ENCODE assay signal across 7 cellular contexts in genomic region chr5:108380531-108381021, GRCh38. TPM values are rescaled to one million over a fixed set of nuclear protein-coding genes. Genes with fewer than 3 reads are reported as not detected.
DNase-seq lines count a peak whose midpoint lies in the region; ATAC-seq, FAIRE-seq and TF ChIP-seq lines count a peak whose summit lies in the region.

No MANE protein-coding gene starts in this region.

- H2AK5ac ChIP-seq in H1 (ENCODE audit: low read depth, low read length), result no peak overlapping the region

- no peak overlapping the region for H2BK20ac ChIP-seq in H1 (ENCODE audit: low read length)

- POLR2A ChIA-PET in activated CD8-positive, alpha-beta T cell treated with anti-CD3 and anti-CD28 coated beads for 36 hours (lab: Charles Lee), result interaction anchor here (0.6 to 1.7 kb wide), 4 partner anchors 11 to 1029 kb away, joined by 3 to 5 read pairs (median 4); partner anchors contain the start of gene PJA2
- POLR2A ChIA-PET in H1 (lab: Charles Lee; ENCODE audit: partially characterized antibody), result interaction anchor here (0.9 kb wide), 1 partner anchor 298 kb away, joined by 3 read pairs; no protein-coding TSS in a partner anchor

- no peak overlapping the region for H3K14ac ChIP-seq in H1 (ENCODE audit: insufficient read length)

- peak overlapping the region; percentile 85 for H3K4me3 Mint-ChIP-seq in activated CD8-positive, alpha-beta T cell treated with anti-CD3 and anti-CD28 coated beads for 36 hours

- H2BK5ac ChIP-seq in H1 (ENCODE audit: low read depth, low read length), result no peak overlapping the region; the same call in 1 of the 2 replicates

- H3K4me1 ChIP-seq in MM.1S (ENCODE audit: low read length) (peaks cover 7% of the 10 kb centered on the region; the same call in 1 of the 2 replicates), H1 (replicated peaks in 1 of 4; ENCODE audit: control insufficient read depth in 3 of 4, insufficient read depth in 4 of 4, low read length in 3 of 4) (peaks cover 0 to 9% (median 3%) of the 10 kb centered on the region in 4 experiments; a peak in 3 of 7 replicates), mucosa of descending colon (ENCODE audit: low read depth) (peaks cover 11% of the 10 kb centered on the region)

- TF ChIP-seq EP300 in H1 (IDR thresholded peaks at IDR 0.05; ENCODE audit: borderline replicate concordance in 1 of 2, low read depth in 2 of 2, low read length in 2 of 2), result no peak

- H3K4me2 ChIP-seq in MM.1S (ENCODE audit: low read depth, low read length), result peak overlapping the region; percentile 79
- H3K4me2 ChIP-seq in H1 (ENCODE audit: insufficient read depth in 1 of 2, low read depth in 2 of 2, low read length in 2 of 2), result peak overlapping the region; percentile 67 to 99

- FAIRE-seq in H1 (lab: Jason Lieb, UNC), result no peak

- H3K27me3 Mint-ChIP-seq in activated CD8-positive, alpha-beta T cell treated with anti-CD3 and anti-CD28 coated beads for 36 hours, result no peaks in the 10 kb centered on the region

- H3K4me3 ChIP-seq in H7 (ENCODE audit: insufficient read depth, low read depth, low read length) (peak overlapping the region; percentile 91), MM.1S (ENCODE audit: low read length) (peak overlapping the region; percentile 70), H1 (ENCODE audit: extremely low read depth in 1 of 4, insufficient read depth in 2 of 4, low read depth in 3 of 4, low read length in 4 of 4) (peak overlapping the region; percentile 65 to 98 (median 78)), mucosa of descending colon (peak overlapping the region; percentile 94)

- peak overlapping the region; percentile 70 for H2AFZ ChIP-seq in MM.1S (ENCODE audit: low read length)
- no peak overlapping the region for H2AFZ ChIP-seq in H1 (ENCODE audit: low read length)

- H4K20me1 ChIP-seq in MM.1S (ENCODE audit: insufficient read depth, low read length) (no peaks in the 10 kb centered on the region), H1 (replicated peaks in 1 of 2; ENCODE audit: control insufficient read depth in 1 of 2, insufficient read depth in 2 of 2, low read length in 2 of 2) (no peaks in the 10 kb centered on the region)

- TF ChIP-seq CTCF in GM13976 (IDR thresholded peaks at IDR 0.05; ENCODE audit: borderline replicate concordance, control extremely low read depth, extremely low read depth, insufficient read depth, missing control alignments) (no peak), MM.1S (IDR thresholded peaks at IDR 0.05; ENCODE audit: low read length) (no peak), H1 (IDR thresholded peaks at IDR 0.05; ENCODE audit: control extremely low read depth in 1 of 3, insufficient read depth in 1 of 3, low read depth in 1 of 3, low read length in 3 of 3) (no peak), mucosa of descending colon (IDR thresholded peaks at IDR 0.05) (no peak)
- TF ChIP-seq CTCF in activated CD8-positive, alpha-beta T cell treated with anti-CD3 and anti-CD28 coated beads for 36 hours (IDR thresholded peaks at IDR 0.05), result no peak

- no peak for TF ChIP-seq RAD21 in H1 (IDR thresholded peaks at IDR 0.05 in 1 of 2, conservative IDR thresholded peaks at IDR 0.05 in 1 of 2; ENCODE audit: low read depth in 2 of 2, low read length in 2 of 2)

- H3K4me1 Mint-ChIP-seq in activated CD8-positive, alpha-beta T cell treated with anti-CD3 and anti-CD28 coated beads for 36 hours (ENCODE audit: low read depth), result peaks cover 32% of the 10 kb centered on the region

- H3K9ac ChIP-seq in MM.1S (ENCODE audit: low read length) (peak overlapping the region; percentile 61; the same call in 1 of the 2 replicates), H1 (replicated peaks in 1 of 4; ENCODE audit: extremely low read depth in 1 of 4, low read depth in 3 of 4, low read length in 3 of 4) (no peak overlapping the region)

- peak overlapping the region; percentile 80; the same call in 1 of the 2 replicates for H4K8ac ChIP-seq in H1 (ENCODE audit: extremely low read depth, insufficient read depth, low read length)

- H3K9me3 ChIP-seq in MM.1S (replicated peaks; ENCODE audit: insufficient read depth, low read length), result no peaks in the 10 kb centered on the region
- H3K9me3 ChIP-seq in H1 (ENCODE audit: insufficient read depth in 2 of 2, low read depth in 1 of 2, low read length in 1 of 2), result peaks cover 0 to 2% of the 10 kb centered on the region in 2 experiments; a peak in 1 of 4 replicates
- H3K9me3 ChIP-seq in mucosa of descending colon, result peaks cover 11% of the 10 kb centered on the region

- H3K27me3 ChIP-seq in H7 (ENCODE audit: control insufficient read depth, insufficient read depth, low read length) (no peaks in the 10 kb centered on the region), MM.1S (replicated peaks; ENCODE audit: insufficient read depth, low read length) (no peaks in the 10 kb centered on the region), H1 (replicated peaks in 1 of 4; ENCODE audit: control insufficient read depth in 3 of 4, extremely low read depth in 1 of 4, insufficient read depth in 3 of 4, low read length in 3 of 4) (peaks cover 0 to 2% (median 0%) of the 10 kb centered on the region in 4 experiments; a peak in 1 of 7 replicates)

- peaks cover 29% of the 10 kb centered on the region for H3F3A ChIP-seq in MM.1S (ENCODE audit: insufficient read depth, low read length)

- no peak overlapping the region for H3K18ac ChIP-seq in H1 (ENCODE audit: extremely low read depth, low read length)

- CTCF ChIA-PET in activated CD8-positive, alpha-beta T cell treated with anti-CD3 and anti-CD28 coated beads for 36 hours (lab: Charles Lee), result interaction anchor here (0.8 to 1.6 kb wide), 2 partner anchors 13 to 20 kb away, joined by 3 to 4 read pairs; no protein-coding TSS in a partner anchor
- CTCF ChIA-PET in H1 (lab: Charles Lee; ENCODE audit: partially characterized antibody), result no interaction called here

- TF ChIP-seq POLR2A in H1 (IDR thresholded peaks at IDR 0.05; ENCODE audit: control extremely low read depth in 1 of 2, low read depth in 2 of 2, low read length in 2 of 2), result no peak

- no peaks in the 10 kb centered on the region for H3K9me2 ChIP-seq in MM.1S (replicated peaks; ENCODE audit: insufficient read depth, low read length)

- H3K23ac ChIP-seq in H1 (ENCODE audit: insufficient read length), result no peak overlapping the region

- 0% methylated on average over 7 of the region's 43 CpGs; no CpG with 5 or more reads in 1 of the 2 experiments for WGBS in H1 (ENCODE audit: extremely low coverage in 1 of 2, insufficient coverage in 1 of 2, insufficient read length in 1 of 2, insufficient replicate concordance in 2 of 2, low coverage in 1 of 2, low lambda C conversion rate in 2 of 2, missing lambda C conversion rate in 1 of 2), 2 experiments

- ATAC-seq in activated CD8-positive, alpha-beta T cell treated with anti-CD3 and anti-CD28 coated beads for 36 hours, result peak; percentile 32
- no peak for ATAC-seq in mucosa of descending colon

- in situ Hi-C loops in GM13976 (cut with MboI; ENCODE audit: low sequenced_read_pairs, unreplicated experiment), result no loop called here

- peak; percentile 78 for DNase-seq in GM13976 (ENCODE audit: low spot score)
- DNase-seq in H7, result peak; percentile 68
- peak; percentile 47 for DNase-seq in MM.1S
- DNase-seq in activated CD8-positive, alpha-beta T cell treated with anti-CD3 and anti-CD28 coated beads for 36 hours, result peak; percentile 83
- peak in 1 of 2 experiments; percentile 77 for DNase-seq in H1 (ENCODE audit: low read depth in 1 of 2, low spot score in 2 of 2)
- peak; percentile 47 to 82 (median 70) for DNase-seq in mucosa of descending colon
- peak; percentile 24 to 35 for DNase-seq in stimulated activated CD8-positive, alpha-beta memory T cell treated with anti-CD3 and anti-CD28 coated beads, Interleukin-7, amount 100 ng/mL, for 48 hours (ENCODE audit: extremely low read depth in 1 of 2, low read depth in 1 of 2)

- H4K91ac ChIP-seq in H1 (replicated peaks; ENCODE audit: insufficient read length, low read length), result no peak overlapping the region

- H3K23me2 ChIP-seq in H1 (ENCODE audit: low read depth, low read length), result peaks cover 6% of the 10 kb centered on the region

- no peak overlapping the region for H2BK120ac ChIP-seq in H1 (replicated peaks; ENCODE audit: low read depth, low read length)

- H2BK12ac ChIP-seq in H1 (ENCODE audit: low read depth, low read length), result no peak overlapping the region

- H3K27ac Mint-ChIP-seq in activated CD8-positive, alpha-beta T cell treated with anti-CD3 and anti-CD28 coated beads for 36 hours, result peak overlapping the region; percentile 96

- H2BK15ac ChIP-seq in H1 (ENCODE audit: low read length), result no peak overlapping the region

- H4K5ac ChIP-seq in H1 (ENCODE audit: insufficient read length, low read depth, low read length), result no peak overlapping the region

- H3K36me3 ChIP-seq in H7 (replicated peaks; ENCODE audit: control insufficient read depth, insufficient read depth, low read length) (no peaks in the 10 kb centered on the region), MM.1S (replicated peaks; ENCODE audit: insufficient read depth, low read length) (no peaks in the 10 kb centered on the region), H1 (ENCODE audit: control insufficient read depth in 2 of 4, insufficient read depth in 4 of 4, low read length in 3 of 4) (no peaks in the 10 kb centered on the region), mucosa of descending colon (ENCODE audit: low read depth) (no peaks in the 10 kb centered on the region)

- H3K27ac ChIP-seq in MM.1S (ENCODE audit: low read length) (peak overlapping the region; percentile 32; the same call in 1 of the 2 replicates), H1 (ENCODE audit: low read depth, low read length) (no peak overlapping the region)

- H3K79me1 ChIP-seq in H1 (ENCODE audit: low read depth, low read length), result no peaks in the 10 kb centered on the region

- no peak overlapping the region for H3K56ac ChIP-seq in H1 (replicated peaks; ENCODE audit: insufficient read length, low read depth, low read length)

- H3K79me2 ChIP-seq in MM.1S (ENCODE audit: low read length) (peaks cover 36% of the 10 kb centered on the region), H1 (ENCODE audit: control insufficient read depth in 1 of 2, insufficient read depth in 2 of 2, low read length in 2 of 2) (peaks cover 3 to 20% of the 10 kb centered on the region in 2 experiments; a peak in 2 of 4 replicates)

- no peak overlapping the region for H3K4ac ChIP-seq in H1 (replicated peaks; ENCODE audit: insufficient read length, low read depth, low read length)

- intact Hi-C loops in activated CD8-positive, alpha-beta T cell treated with anti-CD3 and anti-CD28 coated beads for 36 hours (cut with micrococcal nuclease), result loop anchor here (5.0 kb wide), 1 partner anchor 1032 kb away; no protein-coding TSS in a partner anchor
- intact Hi-C loops in mucosa of descending colon (cut with DNase I, micrococcal nuclease), result no loop called here

- H3K36me3 Mint-ChIP-seq in activated CD8-positive, alpha-beta T cell treated with anti-CD3 and anti-CD28 coated beads for 36 hours (ENCODE audit: low read depth), result peaks cover 22% of the 10 kb centered on the region

- H3K9me3 Mint-ChIP-seq in activated CD8-positive, alpha-beta T cell treated with anti-CD3 and anti-CD28 coated beads for 36 hours, result peaks cover 18% of the 10 kb centered on the region

RNA-seq across cellular contexts. Expression of gene FBXL17, which starts 1.3 kb away (rescaled TPM):
- total RNA-seq in H7 (2014; rRNA removed; shearing (Covaris generic)), result 5.5 and 8.8 TPM in 2 replicates
- 1 to 10 TPM; 3.0 to 5.3 TPM for total RNA-seq in activated CD8-positive, alpha-beta T cell treated with anti-CD3 and anti-CD28 coated beads for 36 hours
- 3.4 and 4.3 TPM in 2 replicates for total RNA-seq in H1 (2021; fragmentation: NEBNext Ultra II Directional; extraction: Animal tissue kit (Norgen Biotek cat#: 25700))
- 0.35 and 0.53 TPM in 2 replicates for polyA plus RNA-seq in H1 (2011; rRNA removed)
- 0.93 TPM for polyA plus RNA-seq in H1 (2011; cell fraction: cytosol; rRNA removed)
- 2.6 TPM for polyA plus RNA-seq in H1 (2011; cell fraction: nucleus; rRNA removed)
- polyA plus RNA-seq in H1 (2012, experiment 1 of 2), result 3.1 to 3.8 TPM (median 3.4 TPM) in 4 replicates
- polyA plus RNA-seq in H1 (2012, experiment 2 of 2), result 0.25 TPM
- polyA plus RNA-seq in H1 (2013, experiment 1 of 2), result 0.91 TPM
- polyA plus RNA-seq in H1 (2013, experiment 2 of 2), result 0.83 TPM
- 4.2 and 6.0 TPM in 2 replicates for polyA minus RNA-seq in H1 (2011; rRNA and poly(A)+ RNA removed)
- polyA minus RNA-seq in H1 (2011; cell fraction: cytosol; rRNA and poly(A)+ RNA removed), result 7.9 TPM
- 28.4 TPM for polyA minus RNA-seq in H1 (2011; cell fraction: nucleus; rRNA and poly(A)+ RNA removed)
- 10 to 100 TPM; 22.8 to 25.6 (median 23.8) TPM for total RNA-seq in mucosa of descending colon
